1 cellular context compared by ENCODE assay signal in the genomic region with DNA sequence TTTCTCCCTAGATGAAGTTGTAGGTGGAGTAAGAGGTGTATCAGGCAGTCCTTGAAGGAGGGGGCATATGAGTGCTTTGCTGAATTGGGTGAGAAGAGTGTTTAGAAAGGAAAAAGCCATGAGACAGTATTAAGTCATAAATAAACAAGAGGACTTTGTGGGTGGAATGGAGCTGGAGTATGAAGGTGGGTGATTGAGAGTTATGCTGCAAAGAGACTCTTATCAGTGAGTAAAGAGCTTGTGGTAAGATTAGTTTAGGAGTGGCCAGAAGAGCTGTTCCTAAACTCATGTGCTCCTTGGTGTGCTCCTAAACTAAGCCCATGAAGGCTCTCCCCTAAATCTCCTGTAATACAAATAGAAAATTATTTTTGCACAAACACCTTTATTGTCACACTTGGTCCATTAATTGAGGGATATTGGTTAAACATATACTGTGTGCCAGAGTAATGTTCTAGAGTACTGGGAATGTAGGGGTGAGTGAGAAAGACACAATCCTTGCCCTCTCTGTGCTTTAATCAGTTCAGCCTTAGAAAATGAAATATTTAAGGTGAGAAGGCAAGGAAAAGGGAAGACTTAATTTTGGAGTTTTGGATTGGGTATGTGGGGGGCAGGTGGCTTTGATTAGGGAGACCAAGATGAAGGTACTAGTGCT.
TF ChIP-seq lines count a peak whose summit lies in the region.

No MANE protein-coding gene starts in this region.

TF ChIP-seq in HepG2, 621 proteins besides CTCF, POLR2A, EP300 and RAD21:
- TF ChIP-seq RBFOX2 (IDR thresholded peaks at IDR 0.05; ENCODE audit: low read depth, low read length) (peak; percentile 34; the same call in 1 of the 2 replicates), RBM22 (optimal IDR thresholded peaks at IDR 0.05; ENCODE audit: low read length) (peak; percentile 9)
- TF ChIP-seq, protein P1, sequence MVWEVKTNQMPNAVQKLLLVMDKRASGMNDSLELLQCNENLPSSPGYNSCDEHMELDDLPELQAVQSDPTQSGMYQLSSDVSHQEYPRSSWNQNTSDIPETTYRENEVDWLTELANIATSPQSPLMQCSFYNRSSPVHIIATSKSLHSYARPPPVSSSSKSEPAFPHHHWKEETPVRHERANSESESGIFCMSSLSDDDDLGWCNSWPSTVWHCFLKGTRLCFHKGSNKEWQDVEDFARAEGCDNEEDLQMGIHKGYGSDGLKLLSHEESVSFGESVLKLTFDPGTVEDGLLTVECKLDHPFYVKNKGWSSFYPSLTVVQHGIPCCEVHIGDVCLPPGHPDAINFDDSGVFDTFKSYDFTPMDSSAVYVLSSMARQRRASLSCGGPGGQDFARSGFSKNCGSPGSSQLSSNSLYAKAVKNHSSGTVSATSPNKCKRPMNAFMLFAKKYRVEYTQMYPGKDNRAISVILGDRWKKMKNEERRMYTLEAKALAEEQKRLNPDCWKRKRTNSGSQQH (CRISPR knock-in tag; IDR thresholded peaks at IDR 0.05; ENCODE audit: low read depth): no peak
